ENCODE assay signal across 18 cellular contexts in the genomic region with DNA sequence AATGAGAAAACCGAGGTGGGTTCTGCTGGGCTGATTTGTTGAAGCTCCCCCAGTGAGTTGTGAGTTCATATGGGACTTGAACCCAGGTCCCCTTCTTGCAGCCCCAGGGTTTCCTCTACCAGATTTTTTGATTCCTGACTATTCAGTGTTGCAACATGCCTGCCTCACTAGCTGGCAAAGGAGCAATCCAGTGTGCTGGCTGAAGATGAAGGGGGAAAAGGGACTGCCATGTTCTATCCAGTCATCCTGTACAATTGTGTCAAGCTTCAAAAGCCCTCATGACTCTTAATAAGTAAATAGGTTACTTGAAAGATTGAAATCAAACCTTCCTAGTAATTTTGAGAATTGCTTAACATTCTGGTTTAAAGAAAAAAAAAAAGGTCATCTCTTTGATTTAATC.
DNase-seq lines count a peak whose midpoint lies in the region; ATAC-seq, FAIRE-seq and TF ChIP-seq lines count a peak whose summit lies in the region.
"Had no signal": no experiment of that assay in that cellular context is flagged by ENCODE, and none has a peak within 500 bp of the region (broad histone marks: within the 10 kb centered on the region; RNA-seq: fewer than 3 reads in every experiment).

No MANE protein-coding gene starts in this region.

- intact Hi-C loops in activated T-helper 2 cell treated with anti-CD3 and anti-CD28 coated beads, Interferon-gamma antibody, Interleukin-2, Interleukin-4, amounts not matched to agents 10 μg/mL and 5 μg/mL and 100 μg/mL, durations not matched to agents 14 hours and 24 hours and 36 hours (cut with micrococcal nuclease) = loop anchor here (1.0 to 5.0 kb wide), 4 partner anchors 110 to 148 kb away; no protein-coding TSS in a partner anchor
- intact Hi-C loops in gastrocnemius medialis (cut with DNase I; ENCODE audit: low total_unique reads) = no loop called here

- in situ Hi-C loops in gastrocnemius medialis (cut with MboI; ENCODE audit: low sequenced_read_pairs in 4 of 4) = no loop called here

- H3K9me3 Mint-ChIP-seq in activated T-cell treated with anti-CD3 and anti-CD28 coated beads, Interleukin-2, amount 50 U/mL, for 72 hours = no peaks in the 10 kb centered on the region
- no peaks in the 10 kb centered on the region for H3K9me3 Mint-ChIP-seq in activated T-cell treated with anti-CD3 and anti-CD28 coated beads, Interleukin-2, amount 50 U/mL, for 24 hours
- H3K9me3 Mint-ChIP-seq in activated T-helper 2 cell treated with anti-CD3 and anti-CD28 coated beads, Interferon-gamma antibody, Interleukin-2, Interleukin-4, amounts not matched to agents 10 μg/mL and 5 μg/mL and 100 μg/mL, durations not matched to agents 14 hours and 24 hours and 36 hours = peaks cover 11% of the 10 kb centered on the region
- no peaks in the 10 kb centered on the region for H3K9me3 Mint-ChIP-seq in stimulated activated naive B cell treated with anti-CD40 and anti-IgM and Interleukin-4, amounts not matched to agents 10 μg/mL and 1 μg/mL and 100 μg/mL, for 72 hours
- H3K9me3 Mint-ChIP-seq: GM23338 had no signal

- peaks cover 19 to 24% of the 10 kb centered on the region in 2 donors for H3K4me1 ChIP-seq in gastrocnemius medialis
- H3K4me1 ChIP-seq: BE2C had no signal

- peaks cover 11% of the 10 kb centered on the region for H3K4me1 Mint-ChIP-seq in activated T-cell treated with anti-CD3 and anti-CD28 coated beads, Interleukin-2, amount 50 U/mL, for 72 hours (ENCODE audit: low read depth)
- peaks cover 4% of the 10 kb centered on the region for H3K4me1 Mint-ChIP-seq in activated T-cell treated with anti-CD3 and anti-CD28 coated beads, Interleukin-2, amount 50 U/mL, for 24 hours (ENCODE audit: low read depth)
- H3K4me1 Mint-ChIP-seq in activated T-helper 2 cell treated with anti-CD3 and anti-CD28 coated beads, Interferon-gamma antibody, Interleukin-2, Interleukin-4, amounts not matched to agents 10 μg/mL and 5 μg/mL and 100 μg/mL, durations not matched to agents 14 hours and 24 hours and 36 hours (ENCODE audit: low read depth) = peaks cover 38% of the 10 kb centered on the region
- H3K4me1 Mint-ChIP-seq in stimulated activated naive B cell treated with anti-CD40 and anti-IgM and Interleukin-4, amounts not matched to agents 10 μg/mL and 1 μg/mL and 100 μg/mL, for 72 hours = no peaks in the 10 kb centered on the region
- H3K4me1 Mint-ChIP-seq: GM23338 had no signal

- H3K27ac Mint-ChIP-seq in activated T-cell treated with anti-CD3 and anti-CD28 coated beads, Interleukin-2, amount 50 U/mL, for 72 hours = no peak overlapping the region
- no peak overlapping the region for H3K27ac Mint-ChIP-seq in activated T-cell treated with anti-CD3 and anti-CD28 coated beads, Interleukin-2, amount 50 U/mL, for 24 hours
- peak overlapping the region; percentile 58 for H3K27ac Mint-ChIP-seq in activated T-helper 2 cell treated with anti-CD3 and anti-CD28 coated beads, Interferon-gamma antibody, Interleukin-2, Interleukin-4, amounts not matched to agents 10 μg/mL and 5 μg/mL and 100 μg/mL, durations not matched to agents 14 hours and 24 hours and 36 hours
- no peak overlapping the region for H3K27ac Mint-ChIP-seq in stimulated activated naive B cell treated with anti-CD40 and anti-IgM and Interleukin-4, amounts not matched to agents 10 μg/mL and 1 μg/mL and 100 μg/mL, for 72 hours
- H3K27ac Mint-ChIP-seq: GM23338 had no signal

- TF ChIP-seq CTCF in fibroblast of the aortic adventitia (IDR thresholded peaks at IDR 0.05; ENCODE audit: insufficient read depth, low read length) = no peak
- TF ChIP-seq CTCF in gastrocnemius medialis (IDR thresholded peaks at IDR 0.05 in 4 of 5, conservative IDR thresholded peaks at IDR 0.05 in 1 of 5) = no peak

- H3K9me3 ChIP-seq in gastrocnemius medialis = no peaks in the 10 kb centered on the region
- H3K9me3 ChIP-seq: BE2C had no signal

- no peaks in the 10 kb centered on the region for H3K27me3 Mint-ChIP-seq in activated T-cell treated with anti-CD3 and anti-CD28 coated beads, Interleukin-2, amount 50 U/mL, for 72 hours (ENCODE audit: low read depth)
- H3K27me3 Mint-ChIP-seq in activated T-cell treated with anti-CD3 and anti-CD28 coated beads, Interleukin-2, amount 50 U/mL, for 24 hours = no peaks in the 10 kb centered on the region
- no peaks in the 10 kb centered on the region for H3K27me3 Mint-ChIP-seq in activated T-helper 2 cell treated with anti-CD3 and anti-CD28 coated beads, Interferon-gamma antibody, Interleukin-2, Interleukin-4, amounts not matched to agents 10 μg/mL and 5 μg/mL and 100 μg/mL, durations not matched to agents 14 hours and 24 hours and 36 hours (ENCODE audit: low read depth)
- H3K27me3 Mint-ChIP-seq in stimulated activated naive B cell treated with anti-CD40 and anti-IgM and Interleukin-4, amounts not matched to agents 10 μg/mL and 1 μg/mL and 100 μg/mL, for 72 hours = no peaks in the 10 kb centered on the region

- no peaks in the 10 kb centered on the region for H3K36me3 ChIP-seq in gastrocnemius medialis
- H3K36me3 ChIP-seq: BE2C had no signal

- H3K27ac ChIP-seq in gastrocnemius medialis = peak overlapping the region in 2 of 4 donors; percentile 62 to 91
- H3K27ac ChIP-seq: RWPE1, SK-N-MC had no signal

- no peak overlapping the region for H3K4me3 Mint-ChIP-seq in activated T-cell treated with anti-CD3 and anti-CD28 coated beads, Interleukin-2, amount 50 U/mL, for 72 hours
- no peak overlapping the region for H3K4me3 Mint-ChIP-seq in activated T-cell treated with anti-CD3 and anti-CD28 coated beads, Interleukin-2, amount 50 U/mL, for 24 hours
- H3K4me3 Mint-ChIP-seq in activated T-helper 2 cell treated with anti-CD3 and anti-CD28 coated beads, Interferon-gamma antibody, Interleukin-2, Interleukin-4, amounts not matched to agents 10 μg/mL and 5 μg/mL and 100 μg/mL, durations not matched to agents 14 hours and 24 hours and 36 hours (ENCODE audit: low read depth) = no peak overlapping the region
- H3K4me3 Mint-ChIP-seq in stimulated activated naive B cell treated with anti-CD40 and anti-IgM and Interleukin-4, amounts not matched to agents 10 μg/mL and 1 μg/mL and 100 μg/mL, for 72 hours = no peak overlapping the region
- H3K4me3 Mint-ChIP-seq: GM23338 had no signal

- H3K4me3 ChIP-seq in fibroblast of the aortic adventitia (ENCODE audit: low read depth, low read length) (no peak overlapping the region), gastrocnemius medialis (no peak overlapping the region)
- H3K4me3 ChIP-seq: GM23338, K562, SK-N-MC had no signal

- no peak for FAIRE-seq in frontal cortex (lab: Jason Lieb, UNC)
- FAIRE-seq: D721Med, G401.6, GM18507, K562 had no signal

- no peaks in the 10 kb centered on the region for H3K27me3 ChIP-seq in gastrocnemius medialis
- H3K27me3 ChIP-seq: BE2C had no signal

- no peak for DNase-seq in activated T-cell treated with anti-CD3 and anti-CD28 coated beads, Interleukin-2, amount 50 U/mL, for 72 hours
- no peak for DNase-seq in activated T-cell treated with anti-CD3 and anti-CD28 coated beads, Interleukin-2, amount 50 U/mL, for 24 hours
- DNase-seq in activated T-helper 2 cell treated with anti-CD3 and anti-CD28 coated beads, Interferon-gamma antibody, Interleukin-2, Interleukin-4, amounts not matched to agents 10 μg/mL and 5 μg/mL and 100 μg/mL, durations not matched to agents 14 hours and 24 hours and 36 hours (ENCODE audit: low spot score) = no peak
- peak; percentile 2 for DNase-seq in fibroblast of the aortic adventitia (ENCODE audit: low read depth)
- peak; percentile 23 to 28 for DNase-seq in gastrocnemius medialis
- DNase-seq in frontal cortex (ENCODE audit: low spot score in 2 of 2) = no peak
- no peak for DNase-seq in NCI-H146 treated with DMSO at 0.1 percent for 48 hours (lab: John Stamatoyannopoulos, UW; ENCODE audit: unreplicated experiment)
- DNase-seq in stimulated activated naive B cell treated with anti-CD40 and anti-IgM and Interleukin-4, amounts not matched to agents 10 μg/mL and 1 μg/mL and 100 μg/mL, for 72 hours = no peak
- DNase-seq: BE2C, HCEC 1CT, MM.1S had no signal

- TF ChIP-seq POLR2A in gastrocnemius medialis (IDR thresholded peaks at IDR 0.05) = no peak

- no peaks in the 10 kb centered on the region for H3K36me3 Mint-ChIP-seq in activated T-cell treated with anti-CD3 and anti-CD28 coated beads, Interleukin-2, amount 50 U/mL, for 72 hours (ENCODE audit: insufficient read depth in 2 of 2)
- no peaks in the 10 kb centered on the region for H3K36me3 Mint-ChIP-seq in activated T-cell treated with anti-CD3 and anti-CD28 coated beads, Interleukin-2, amount 50 U/mL, for 24 hours (ENCODE audit: low read depth)
- peaks cover 43% of the 10 kb centered on the region for H3K36me3 Mint-ChIP-seq in activated T-helper 2 cell treated with anti-CD3 and anti-CD28 coated beads, Interferon-gamma antibody, Interleukin-2, Interleukin-4, amounts not matched to agents 10 μg/mL and 5 μg/mL and 100 μg/mL, durations not matched to agents 14 hours and 24 hours and 36 hours (ENCODE audit: low read depth)
- no peaks in the 10 kb centered on the region for H3K36me3 Mint-ChIP-seq in stimulated activated naive B cell treated with anti-CD40 and anti-IgM and Interleukin-4, amounts not matched to agents 10 μg/mL and 1 μg/mL and 100 μg/mL, for 72 hours

- ATAC-seq in activated T-cell treated with anti-CD3 and anti-CD28 coated beads, Interleukin-2, amount 50 U/mL, for 72 hours (replicated peaks in 1 of 2) = peak; percentile 25 to 54
- ATAC-seq in gastrocnemius medialis = peak; percentile 81 to 88
- ATAC-seq in stimulated activated naive B cell treated with anti-CD40 and anti-IgM and Interleukin-4, amounts not matched to agents 10 μg/mL and 1 μg/mL and 100 μg/mL, for 72 hours (replicated peaks) = no peak
- ATAC-seq: GM23338, K562 had no signal

Comparison
In these comparisons a context has a peak if more than half of its experiments do, and no peak if none do; other contexts are left out.
1. ATAC-seq: peak in activated T-cell treated with anti-CD3 and anti-CD28 coated beads, Interleukin-2, amount 50 U/mL, for 72 hours (2 of 2) and gastrocnemius medialis (2 of 2); none in stimulated activated naive B cell treated with anti-CD40 and anti-IgM and Interleukin-4, amounts not matched to agents 10 μg/mL and 1 μg/mL and 100 μg/mL, for 72 hours (0 of 2).
2. DNase-seq: peak in fibroblast of the aortic adventitia (single experiment) and gastrocnemius medialis (2 of 2); none in activated T-cell treated with anti-CD3 and anti-CD28 coated beads, Interleukin-2, amount 50 U/mL, for 72 hours (0 of 2), activated T-cell treated with anti-CD3 and anti-CD28 coated beads, Interleukin-2, amount 50 U/mL, for 24 hours (single experiment), activated T-helper 2 cell treated with anti-CD3 and anti-CD28 coated beads, Interferon-gamma antibody, Interleukin-2, Interleukin-4, amounts not matched to agents 10 μg/mL and 5 μg/mL and 100 μg/mL, durations not matched to agents 14 hours and 24 hours and 36 hours (single experiment), frontal cortex (0 of 2), NCI-H146 treated with DMSO at 0.1 percent for 48 hours (single experiment) and stimulated activated naive B cell treated with anti-CD40 and anti-IgM and Interleukin-4, amounts not matched to agents 10 μg/mL and 1 μg/mL and 100 μg/mL, for 72 hours (single experiment).